Comparison of ENCODE assay signal across 9 cellular contexts in genomic region chrX:2693526-2694002, GRCh38. TPM values are rescaled to one million over a fixed set of nuclear protein-coding genes. Genes with fewer than 3 reads are reported as not detected.
DNase-seq lines count a peak whose midpoint lies in the region; ATAC-seq and TF ChIP-seq lines count a peak whose summit lies in the region.
"Had no signal": no experiment of that assay in that cellular context is flagged by ENCODE, and none has a peak within 500 bp of the region (broad histone marks: within the 10 kb centered on the region; RNA-seq: fewer than 3 reads in every experiment).

No MANE protein-coding gene starts in this region.

- ATAC-seq in CD4-positive, alpha-beta T cell (ENCODE audit: poor library complexity), result no peak
- no peak for ATAC-seq in GM18868 (IDR thresholded peaks at IDR 0.05; ENCODE audit: unreplicated experiment)
- no peak for ATAC-seq in GM19324 (IDR thresholded peaks at IDR 0.05; ENCODE audit: low FRiP score, unreplicated experiment)

- WGBS in esophagus, 2 donors, result 55 to 66% methylated on average over 8 of the region's 8 CpGs

- intact Hi-C loops in CD4-positive, alpha-beta T cell (cut with DNase I, micrococcal nuclease), result loop anchor here (1.0 to 10.0 kb wide), 10 partner anchors 10 to 1299 kb away; partner anchors contain the start of genes ASMTL (in 1 of the 2), P2RY8 (in 1 of the 2) and SLC25A6 (in 1 of the 2)

- H3K4me1 ChIP-seq in OCI-LY1 (ENCODE audit: insufficient read depth, low read length, severe bottlenecking) (peaks cover 57% of the 10 kb centered on the region), esophagus (ENCODE audit: control insufficient read depth in 2 of 2, insufficient read depth in 2 of 2, low read length in 1 of 2) (peaks cover 0 to 12% of the 10 kb centered on the region in 2 donors), skeletal muscle satellite cell (ENCODE audit: control insufficient read depth, insufficient read depth, low read length) (peaks cover 44% of the 10 kb centered on the region)

- H3K27ac ChIP-seq in CD4-positive, alpha-beta T cell (ENCODE audit: low read depth, low read length), result no peak overlapping the region
- H3K27ac ChIP-seq in OCI-LY1 (ENCODE audit: low read depth, low read length, poor library complexity, severe bottlenecking), result peak overlapping the region; percentile 40
- peak overlapping the region; percentile 25 to 53 for H3K27ac ChIP-seq in esophagus (ENCODE audit: low read depth in 2 of 2, low read length in 1 of 2)

- H3K27ac Mint-ChIP-seq in CD4-positive, alpha-beta T cell, result peak overlapping the region; percentile 83

- TF ChIP-seq CTCF in CD4-positive, alpha-beta T cell (IDR thresholded peaks at IDR 0.05), result no peak
- no peak for TF ChIP-seq CTCF in OCI-LY1 (IDR thresholded peaks at IDR 0.05; ENCODE audit: low read length)

- no peaks in the 10 kb centered on the region for H3K9me2 ChIP-seq in OCI-LY1 (ENCODE audit: low read depth, low read length)

- H3K4me1 Mint-ChIP-seq in CD4-positive, alpha-beta T cell (ENCODE audit: low read depth), result peaks cover 66% of the 10 kb centered on the region

- CTCF ChIA-PET in CD4-positive, alpha-beta T cell (lab: Charles Lee), result no interaction called here

- H3K9me3 Mint-ChIP-seq in CD4-positive, alpha-beta T cell, result no peaks in the 10 kb centered on the region

- H3K4me3 ChIP-seq in OCI-LY1 (ENCODE audit: low read depth, low read length, poor library complexity, severe bottlenecking), result peak overlapping the region; percentile 24
- peak overlapping the region; percentile 19 to 95 for H3K4me3 ChIP-seq in esophagus (ENCODE audit: low read depth in 1 of 2, low read length in 2 of 2)
- peak overlapping the region; percentile 99 for H3K4me3 ChIP-seq in skeletal muscle satellite cell (ENCODE audit: low read length)

- DNase-seq in CD4-positive, alpha-beta T cell, result no peak
- DNase-seq in occipital lobe (lab: John Stamatoyannopoulos, UW) (no peak), NCI-H1436 (lab: John Stamatoyannopoulos, UW) (no peak)
- DNase-seq: NCI-H345 had no signal

- H3K4me3 Mint-ChIP-seq in CD4-positive, alpha-beta T cell, result peak overlapping the region; percentile 95

- H3F3A ChIP-seq in OCI-LY1 (ENCODE audit: insufficient read depth, low read length), result no peaks in the 10 kb centered on the region

- H3K79me2 ChIP-seq in OCI-LY1 (ENCODE audit: insufficient read depth, low read length), result no peaks in the 10 kb centered on the region

- no peaks in the 10 kb centered on the region for H4K20me1 ChIP-seq in OCI-LY1 (ENCODE audit: insufficient read depth, low read length)

- H3K36me3 ChIP-seq in OCI-LY1 (ENCODE audit: insufficient read depth, low read length), result no peaks in the 10 kb centered on the region
- H3K36me3 ChIP-seq in esophagus (ENCODE audit: control insufficient read depth in 2 of 2, insufficient read depth in 2 of 2, low read length in 1 of 2), result no peaks in the 10 kb centered on the region
- H3K36me3 ChIP-seq in skeletal muscle satellite cell (ENCODE audit: insufficient read depth, low read length), result peaks cover 6% of the 10 kb centered on the region

- no peak overlapping the region for H2AFZ ChIP-seq in OCI-LY1 (ENCODE audit: low read length)

- no peaks in the 10 kb centered on the region for H3K27me3 Mint-ChIP-seq in CD4-positive, alpha-beta T cell

- no peaks in the 10 kb centered on the region for H3K27me3 ChIP-seq in CD4-positive, alpha-beta T cell (ENCODE audit: control insufficient read depth, insufficient read depth, low read length)
- H3K27me3 ChIP-seq in OCI-LY1 (ENCODE audit: insufficient read depth, low read length) (no peaks in the 10 kb centered on the region), esophagus (ENCODE audit: control insufficient read depth in 1 of 2, insufficient read depth in 2 of 2, low read length in 2 of 2) (no peaks in the 10 kb centered on the region), skeletal muscle satellite cell (ENCODE audit: control insufficient read depth, insufficient read depth, low read length) (no peaks in the 10 kb centered on the region)

- H3K36me3 Mint-ChIP-seq in CD4-positive, alpha-beta T cell (ENCODE audit: low read depth), result peaks cover 17% of the 10 kb centered on the region

- H3K9me3 ChIP-seq in CD4-positive, alpha-beta T cell (ENCODE audit: control insufficient read depth, low read length), result no peaks in the 10 kb centered on the region
- no peaks in the 10 kb centered on the region for H3K9me3 ChIP-seq in OCI-LY1 (ENCODE audit: low read length)
- H3K9me3 ChIP-seq in esophagus (ENCODE audit: control insufficient read depth in 2 of 2, insufficient read depth in 1 of 2, low read depth in 1 of 2, low read length in 1 of 2), result no peaks in the 10 kb centered on the region
- H3K9me3 ChIP-seq in skeletal muscle satellite cell (replicated peaks; ENCODE audit: low read length), result no peaks in the 10 kb centered on the region

- peak overlapping the region; percentile 15; the same call in 1 of the 2 replicates for H3K9ac ChIP-seq in OCI-LY1 (ENCODE audit: low read length)
- no peak overlapping the region for H3K9ac ChIP-seq in skeletal muscle satellite cell (ENCODE audit: low read depth, low read length)

- H3K4me2 ChIP-seq in OCI-LY1 (ENCODE audit: low read length) (peak overlapping the region; percentile 52), skeletal muscle satellite cell (ENCODE audit: low read length) (peak overlapping the region; percentile 90)

- POLR2A ChIA-PET in CD4-positive, alpha-beta T cell (lab: Charles Lee), result no interaction called here

RNA-seq across cellular contexts. Expression of gene CD99, which starts 2.5 kb away (rescaled TPM):
- 100 to 1,000 TPM; 170 to 184 TPM for total RNA-seq in CD4-positive, alpha-beta T cell
- polyA plus RNA-seq in esophagus, result 100 to 1,000 TPM; 133 to 198 TPM
- 189 and 310 TPM in 2 replicates for total RNA-seq in skeletal muscle satellite cell (2012; rRNA removed)
- total RNA-seq in occipital lobe, result 7.2 TPM

RNA-seq across cellular contexts. Expression of gene XG, which starts 58.3 kb away (rescaled TPM):
- total RNA-seq in CD4-positive, alpha-beta T cell, result not detected
- polyA plus RNA-seq in esophagus, result 10 to 100 TPM; 10.0 to 12.6 TPM
- 9.4 and 11.2 TPM in 2 replicates for total RNA-seq in skeletal muscle satellite cell (2012; rRNA removed)
- total RNA-seq in occipital lobe, result not detected

Comparison
In these comparisons a context has a peak if more than half of its experiments do, and no peak if none do; other contexts are left out.
1. H3K4me3 ChIP-seq: peak in every context shown above with its lines; median percentile 99 in skeletal muscle satellite cell; 57 in esophagus; 24 in OCI-LY1.
2. RNA of gene CD99, which starts 2.5 kb away (total RNA-seq): 170 to 184 TPM in CD4-positive, alpha-beta T cell; 7.2 TPM in occipital lobe (single experiment); every median in the first group is over 10 times any median in the second.